Comparison of ENCODE assay signal across 8 cellular contexts in genomic region chr1:36285450-36286101, GRCh38. TPM values are rescaled to one million over a fixed set of nuclear protein-coding genes. Genes with fewer than 3 reads are reported as not detected.
A peak's percentile ranks its signal among the peaks of the same experiment; 100 is the strongest.
DNase-seq lines count a peak whose midpoint lies in the region; ATAC-seq, FAIRE-seq and TF ChIP-seq lines count a peak whose summit lies in the region.

No MANE protein-coding gene starts in this region.

- peaks cover 36% of the 10 kb centered on the region for H3K4me1 Mint-ChIP-seq in activated CD4-positive, alpha-beta memory T cell treated with anti-CD3 and anti-CD28 coated beads for 36 hours (ENCODE audit: low read depth)

- CTCF ChIA-PET in activated CD4-positive, alpha-beta memory T cell treated with anti-CD3 and anti-CD28 coated beads for 36 hours (lab: Charles Lee) = interaction anchor here (0.6 to 3.8 kb wide), 49 partner anchors 9 to 199 kb away, joined by 3 to 54 read pairs (median 4); partner anchors contain the start of genes ADPRS, MAP7D1, SH3D21 and THRAP3

- no peak for ATAC-seq in GM18505 (IDR thresholded peaks at IDR 0.05; ENCODE audit: unreplicated experiment)

- peaks cover 48% of the 10 kb centered on the region for H3K36me3 Mint-ChIP-seq in activated CD4-positive, alpha-beta memory T cell treated with anti-CD3 and anti-CD28 coated beads for 36 hours

- peak overlapping the region in 4 of 5 donors; percentile 13 to 57 (median 23) for H3K27ac ChIP-seq in stomach

- peaks cover 5 to 59% (median 36%) of the 10 kb centered on the region in 4 donors for H3K4me1 ChIP-seq in stomach

- H3K27ac Mint-ChIP-seq in activated CD4-positive, alpha-beta memory T cell treated with anti-CD3 and anti-CD28 coated beads for 36 hours = peak overlapping the region; percentile 80

- DNase-seq in COLO668 (lab: John Stamatoyannopoulos, UW; ENCODE audit: unreplicated experiment) = peak; percentile 72
- peak; percentile 81 for DNase-seq in HT-29 (ENCODE audit: low spot score)
- DNase-seq in NCI-H82 (lab: John Stamatoyannopoulos, UW) = peak; percentile 87
- DNase-seq in activated CD4-positive, alpha-beta memory T cell treated with anti-CD3 and anti-CD28 coated beads for 36 hours = peak; percentile 68
- peak; percentile 51 for DNase-seq in middle frontal gyrus (ENCODE audit: extremely low spot score, low spot score)
- peak; percentile 69 for DNase-seq in stomach

- TF ChIP-seq EP300 in stomach (IDR thresholded peaks at IDR 0.05) = no peak

- intact Hi-C loops in activated CD4-positive, alpha-beta memory T cell treated with anti-CD3 and anti-CD28 coated beads for 36 hours (cut with micrococcal nuclease) = loop anchor here (1.0 to 2.0 kb wide), 2 partner anchors 61 to 136 kb away; partner anchors contain the start of genes THRAP3 and TRAPPC3
- intact Hi-C loops in stomach (cut with DNase I; ENCODE audit: low total_unique reads) = loop anchor here (10.0 kb wide), 1 partner anchor 61 kb away; the partner anchor contains the start of gene THRAP3

- TF ChIP-seq POLR2A in stomach (IDR thresholded peaks at IDR 0.05) (no peak), GM18505 (IDR thresholded peaks at IDR 0.05; ENCODE audit: borderline replicate concordance, extremely low read depth, insufficient read depth, insufficient read length) (no peak)

- H3K4me3 Mint-ChIP-seq in activated CD4-positive, alpha-beta memory T cell treated with anti-CD3 and anti-CD28 coated beads for 36 hours = no peak overlapping the region

- H3K9me3 Mint-ChIP-seq in activated CD4-positive, alpha-beta memory T cell treated with anti-CD3 and anti-CD28 coated beads for 36 hours = no peaks in the 10 kb centered on the region

- H3K9me3 ChIP-seq in stomach = no peaks in the 10 kb centered on the region

- FAIRE-seq in endometrium (lab: Jason Lieb, UNC) = peak; percentile 74

- H3K36me3 ChIP-seq in stomach = peaks cover 43 to 74% (median 68%) of the 10 kb centered on the region in 4 donors

- no peak overlapping the region for H3K4me3 ChIP-seq in stomach

- TF ChIP-seq CTCF in stomach (IDR thresholded peaks at IDR 0.05) = peak in 5 of 7 experiments; percentile 41 to 75 (median 69)

- 39 to 44% (median 44%) methylated on average over 7 of the region's 7 CpGs for WGBS in stomach, 5 donors

- no peaks in the 10 kb centered on the region for H3K27me3 ChIP-seq in stomach

- H3K27me3 Mint-ChIP-seq in activated CD4-positive, alpha-beta memory T cell treated with anti-CD3 and anti-CD28 coated beads for 36 hours = no peaks in the 10 kb centered on the region

- POLR2A ChIA-PET in activated CD4-positive, alpha-beta memory T cell treated with anti-CD3 and anti-CD28 coated beads for 36 hours (lab: Charles Lee) = interaction anchor here (0.7 to 1.5 kb wide), 4 partner anchors 15 to 136 kb away, joined by 3 to 9 read pairs (median 4); partner anchors contain the start of genes THRAP3 and TRAPPC3

RNA-seq across cellular contexts. Expression of gene SH3D21, which starts 20.6 kb away (rescaled TPM):
- total RNA-seq in HT-29 (2014; rRNA removed; shearing (Covaris generic)) = 12.6 and 14.8 TPM in 2 replicates
- 10 to 100 TPM; 16.9 to 18.1 TPM for total RNA-seq in activated CD4-positive, alpha-beta memory T cell treated with anti-CD3 and anti-CD28 coated beads for 36 hours
- total RNA-seq in stomach = 100 to 1,000 TPM in 1 of 5 donors, 1 to 10 TPM in 3, not detected in 1; 3.5 to 120 (median 6.5) TPM
- 1 to 10 TPM in 2 of 3 donors, under 1 TPM in 1; 0.76 to 2.7 (median 1.8) TPM for polyA plus RNA-seq in stomach

RNA-seq across cellular contexts. Expression of gene EVA1B, which starts 37.9 kb away (rescaled TPM):
- total RNA-seq in HT-29 (2014; rRNA removed; shearing (Covaris generic)) = 25.0 and 32.9 TPM in 2 replicates
- 10 to 100 TPM; 11.6 to 12.8 TPM for total RNA-seq in activated CD4-positive, alpha-beta memory T cell treated with anti-CD3 and anti-CD28 coated beads for 36 hours
- 10 to 100 TPM in 3 of 5 donors, 1 to 10 TPM in 1, not detected in 1; 8.3 to 67.2 (median 44.0) TPM for total RNA-seq in stomach
- 10 to 100 TPM; 29.0 to 35.0 (median 29.8) TPM for polyA plus RNA-seq in stomach
